ENCODE assay signal across 1 cellular context in genomic region chr18:79598046-79598884, GRCh38.
TF ChIP-seq lines count a peak whose summit lies in the region.

No MANE protein-coding gene starts in this region.

TF ChIP-seq in HepG2, 621 proteins besides CTCF, POLR2A, EP300 and RAD21 (continued from another document):
- no peak for TF ChIP-seq ISX (CRISPR knock-in tag; conservative IDR thresholded peaks at IDR 0.05)
- no peak for TF ChIP-seq E2F2 (CRISPR knock-in tag; IDR thresholded peaks at IDR 0.05; ENCODE audit: borderline replicate concordance)
- no peak for TF ChIP-seq CCAR2 (optimal IDR thresholded peaks at IDR 0.05; ENCODE audit: low read depth, low read length)
- TF ChIP-seq ZFX (CRISPR knock-in tag; IDR thresholded peaks at IDR 0.05; ENCODE audit: low read depth), result no peak
- TF ChIP-seq, protein P1, sequence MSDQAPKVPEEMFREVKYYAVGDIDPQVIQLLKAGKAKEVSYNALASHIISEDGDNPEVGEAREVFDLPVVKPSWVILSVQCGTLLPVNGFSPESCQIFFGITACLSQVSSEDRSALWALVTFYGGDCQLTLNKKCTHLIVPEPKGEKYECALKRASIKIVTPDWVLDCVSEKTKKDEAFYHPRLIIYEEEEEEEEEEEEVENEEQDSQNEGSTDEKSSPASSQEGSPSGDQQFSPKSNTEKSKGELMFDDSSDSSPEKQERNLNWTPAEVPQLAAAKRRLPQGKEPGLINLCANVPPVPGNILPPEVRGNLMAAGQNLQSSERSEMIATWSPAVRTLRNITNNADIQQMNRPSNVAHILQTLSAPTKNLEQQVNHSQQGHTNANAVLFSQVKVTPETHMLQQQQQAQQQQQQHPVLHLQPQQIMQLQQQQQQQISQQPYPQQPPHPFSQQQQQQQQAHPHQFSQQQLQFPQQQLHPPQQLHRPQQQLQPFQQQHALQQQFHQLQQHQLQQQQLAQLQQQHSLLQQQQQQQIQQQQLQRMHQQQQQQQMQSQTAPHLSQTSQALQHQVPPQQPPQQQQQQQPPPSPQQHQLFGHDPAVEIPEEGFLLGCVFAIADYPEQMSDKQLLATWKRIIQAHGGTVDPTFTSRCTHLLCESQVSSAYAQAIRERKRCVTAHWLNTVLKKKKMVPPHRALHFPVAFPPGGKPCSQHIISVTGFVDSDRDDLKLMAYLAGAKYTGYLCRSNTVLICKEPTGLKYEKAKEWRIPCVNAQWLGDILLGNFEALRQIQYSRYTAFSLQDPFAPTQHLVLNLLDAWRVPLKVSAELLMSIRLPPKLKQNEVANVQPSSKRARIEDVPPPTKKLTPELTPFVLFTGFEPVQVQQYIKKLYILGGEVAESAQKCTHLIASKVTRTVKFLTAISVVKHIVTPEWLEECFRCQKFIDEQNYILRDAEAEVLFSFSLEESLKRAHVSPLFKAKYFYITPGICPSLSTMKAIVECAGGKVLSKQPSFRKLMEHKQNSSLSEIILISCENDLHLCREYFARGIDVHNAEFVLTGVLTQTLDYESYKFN (CRISPR knock-in tag; conservative IDR thresholded peaks at IDR 0.05), result no peak
